ENCODE assay signal across 14 cellular contexts in the genomic region with DNA sequence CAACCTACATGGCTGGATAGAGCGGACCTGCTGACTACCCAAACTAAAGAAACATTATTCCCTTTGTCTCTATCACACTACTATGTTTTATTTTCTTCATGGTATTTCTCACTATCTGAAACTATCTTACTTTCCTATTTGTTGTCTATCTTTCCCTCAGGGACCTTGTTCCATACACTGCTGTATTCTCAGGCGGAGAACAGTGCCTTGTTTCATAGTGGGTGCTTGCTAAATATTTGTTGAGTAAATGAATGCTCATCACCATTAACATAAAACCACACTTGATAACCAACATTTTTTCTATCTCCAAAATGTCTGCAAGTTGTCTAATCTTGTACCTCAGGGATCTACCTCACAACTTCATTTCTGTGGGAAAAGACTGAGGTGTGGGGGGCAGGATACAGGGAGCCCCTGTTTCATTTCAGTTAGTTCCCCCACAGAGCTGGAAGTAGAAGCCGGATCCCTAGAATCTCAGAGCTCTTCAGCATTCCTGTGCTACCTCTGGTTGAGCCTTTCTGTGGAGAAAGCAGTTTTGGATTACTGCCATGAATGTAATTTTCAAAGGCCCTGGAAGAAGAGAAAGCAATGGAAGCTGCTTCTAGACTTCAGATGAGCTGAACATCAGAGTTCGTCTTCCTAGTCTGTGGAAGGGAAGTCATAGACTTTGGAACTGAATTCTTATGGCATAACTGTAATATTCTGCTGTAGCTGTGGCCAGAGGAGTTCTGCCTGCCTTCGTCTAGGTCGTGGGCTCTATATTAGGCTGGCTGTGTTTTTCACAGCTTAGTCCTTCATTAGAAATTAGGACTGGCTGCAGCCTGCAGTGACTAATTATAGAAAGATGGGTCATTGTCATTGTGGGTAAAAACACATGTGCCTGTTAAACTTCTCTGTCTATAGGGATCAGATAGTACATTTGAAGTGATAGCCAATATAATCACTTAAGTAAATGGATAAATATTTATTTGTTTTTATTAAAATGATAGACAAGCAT.
"Had no signal": no experiment of that assay in that cellular context is flagged by ENCODE, and none has a peak within 500 bp of the region (broad histone marks: within the 10 kb centered on the region; RNA-seq: fewer than 3 reads in every experiment).

No MANE protein-coding gene starts in this region.

- DNase-seq: activated B cell treated with CpG ODN at 0.5 μM for 24 hours; activated CD4-positive, alpha-beta T cell treated with anti-CD3 and anti-CD28 coated beads, Interleukin-2, amount 10 ng/mL, durations not matched to agents 7 days and 5 days; activated effector memory CD4-positive, alpha-beta T cell treated with Interleukin-2 at 50 U/mL for 16 hours; amniotic stem cell; effector CD8-positive, alpha-beta T cell; gastrocnemius medialis; islet precursor cell; left ventricle myocardium inferior; psoas muscle; stimulated activated CD4-positive, alpha-beta T cell treated with anti-CD3 and anti-CD28 coated beads, Interleukin-4, amount 100 ng/mL, for 1 hour; stimulated activated CD8-positive, alpha-beta memory T cell treated with anti-CD3 and anti-CD28 coated beads, Interleukin-4, amount 100 ng/mL, for 48 hours had no signal

- ATAC-seq: gastrocnemius medialis had no signal

- H3K27ac Mint-ChIP-seq: activated B cell treated with CpG ODN at 0.5 μM for 24 hours; activated CD4-positive, alpha-beta T cell treated with anti-CD3 and anti-CD28 coated beads, Interleukin-2, amount 10 ng/mL, durations not matched to agents 7 days and 5 days; stimulated activated naive CD8-positive, alpha-beta T cell treated with anti-CD3 and anti-CD28 coated beads, Interleukin-15, Interleukin-2, amounts not matched to agents 100 ng/mL and 50 ng/mL, for 24 hours had no signal

- H3K4me3 Mint-ChIP-seq: activated B cell treated with CpG ODN at 0.5 μM for 24 hours; activated CD4-positive, alpha-beta T cell treated with anti-CD3 and anti-CD28 coated beads, Interleukin-2, amount 10 ng/mL, durations not matched to agents 7 days and 5 days; activated naive CD4-positive, alpha-beta T cell treated with anti-CD3 and anti-CD28 coated beads, Interleukin-2, amount 50 U/mL, for 24 hours; stimulated activated naive CD8-positive, alpha-beta T cell treated with anti-CD3 and anti-CD28 coated beads, Interleukin-15, Interleukin-2, amounts not matched to agents 100 ng/mL and 50 ng/mL, for 24 hours had no signal

- H3K9me3 ChIP-seq: gastrocnemius medialis, left ventricle myocardium inferior, psoas muscle had no signal

- H3K4me3 ChIP-seq: coronary artery, gastrocnemius medialis, left ventricle myocardium inferior, psoas muscle had no signal

- H3K36me3 ChIP-seq: gastrocnemius medialis, left ventricle myocardium inferior had no signal

- H3K9me3 Mint-ChIP-seq: activated B cell treated with CpG ODN at 0.5 μM for 24 hours; activated CD4-positive, alpha-beta T cell treated with anti-CD3 and anti-CD28 coated beads, Interleukin-2, amount 10 ng/mL, durations not matched to agents 7 days and 5 days; activated naive CD4-positive, alpha-beta T cell treated with anti-CD3 and anti-CD28 coated beads, Interleukin-2, amount 50 U/mL, for 24 hours; stimulated activated naive CD8-positive, alpha-beta T cell treated with anti-CD3 and anti-CD28 coated beads, Interleukin-15, Interleukin-2, amounts not matched to agents 100 ng/mL and 50 ng/mL, for 24 hours had no signal

- H3K4me1 ChIP-seq: left ventricle myocardium inferior, psoas muscle had no signal

- H3K27me3 ChIP-seq: gastrocnemius medialis had no signal

- H3K4me1 Mint-ChIP-seq: activated B cell treated with CpG ODN at 0.5 μM for 24 hours had no signal

- H3K36me3 Mint-ChIP-seq: activated naive CD4-positive, alpha-beta T cell treated with anti-CD3 and anti-CD28 coated beads, Interleukin-2, amount 50 U/mL, for 24 hours had no signal

- H3K27ac ChIP-seq: coronary artery, left ventricle myocardium inferior, psoas muscle had no signal
